Comparison of ENCODE assay signal across 13 cellular contexts in the genomic region with DNA sequence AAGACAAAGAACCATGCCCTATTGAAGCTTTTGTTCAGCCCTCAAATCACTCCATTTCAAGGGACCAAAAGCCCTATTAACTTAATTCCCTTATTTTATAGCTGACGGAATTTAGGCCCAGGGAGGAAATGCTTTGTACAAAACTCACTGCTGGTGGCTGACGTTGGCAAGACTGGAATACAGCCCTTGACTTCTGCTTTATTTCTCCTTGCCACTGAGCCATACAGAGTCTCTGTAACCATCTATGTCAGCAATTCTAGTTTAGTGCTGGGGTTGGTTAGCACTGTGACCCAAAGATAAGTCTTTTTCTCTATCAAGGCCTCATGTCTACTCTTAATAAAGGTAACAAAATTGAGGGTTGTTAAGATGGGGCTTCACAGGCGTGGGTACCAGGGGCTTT.
"Had no signal": no experiment of that assay in that cellular context is flagged by ENCODE, and none has a peak within 500 bp of the region (broad histone marks: within the 10 kb centered on the region; RNA-seq: fewer than 3 reads in every experiment).

No MANE protein-coding gene starts in this region.

- ATAC-seq: activated naive CD8-positive, alpha-beta T cell treated with anti-CD3 and anti-CD28 coated beads, Interleukin-2, amount 50 U/mL, for 24 hours; naive thymus-derived CD4-positive, alpha-beta T cell had no signal

- H3K4me3 ChIP-seq: coronary artery, prostate gland, right lobe of liver had no signal

- H3K9me3 ChIP-seq: prostate gland, right lobe of liver had no signal

- DNase-seq: activated B cell treated with CpG ODN at 0.5 μM for 24 hours; activated CD4-positive, alpha-beta T cell treated with anti-CD3 and anti-CD28 coated beads, Interleukin-2, amount 10 ng/mL, durations not matched to agents 24 days and 14 days; activated naive CD4-positive, alpha-beta T cell; activated naive CD8-positive, alpha-beta T cell treated with anti-CD3 and anti-CD28 coated beads, Interleukin-2, amount 50 U/mL, for 24 hours; caudate nucleus; effector CD8-positive, alpha-beta T cell; naive thymus-derived CD4-positive, alpha-beta T cell; right lobe of liver; stimulated activated CD4-positive, alpha-beta T cell treated with anti-CD3 and anti-CD28 coated beads, Interleukin-12 subunit alpha, Interleukin-12 subunit beta, amount 100 ng/mL, for 4 hours; stimulated activated naive CD4-positive, alpha-beta T cell had no signal

- H3K27ac ChIP-seq: prostate gland, right lobe of liver had no signal

- H3K4me1 ChIP-seq: prostate gland, right lobe of liver had no signal

- H3K27me3 ChIP-seq: right lobe of liver had no signal

- H3K36me3 ChIP-seq: prostate gland, right lobe of liver had no signal

- FAIRE-seq: urothelium cell line had no signal
